In the genomic region with DNA sequence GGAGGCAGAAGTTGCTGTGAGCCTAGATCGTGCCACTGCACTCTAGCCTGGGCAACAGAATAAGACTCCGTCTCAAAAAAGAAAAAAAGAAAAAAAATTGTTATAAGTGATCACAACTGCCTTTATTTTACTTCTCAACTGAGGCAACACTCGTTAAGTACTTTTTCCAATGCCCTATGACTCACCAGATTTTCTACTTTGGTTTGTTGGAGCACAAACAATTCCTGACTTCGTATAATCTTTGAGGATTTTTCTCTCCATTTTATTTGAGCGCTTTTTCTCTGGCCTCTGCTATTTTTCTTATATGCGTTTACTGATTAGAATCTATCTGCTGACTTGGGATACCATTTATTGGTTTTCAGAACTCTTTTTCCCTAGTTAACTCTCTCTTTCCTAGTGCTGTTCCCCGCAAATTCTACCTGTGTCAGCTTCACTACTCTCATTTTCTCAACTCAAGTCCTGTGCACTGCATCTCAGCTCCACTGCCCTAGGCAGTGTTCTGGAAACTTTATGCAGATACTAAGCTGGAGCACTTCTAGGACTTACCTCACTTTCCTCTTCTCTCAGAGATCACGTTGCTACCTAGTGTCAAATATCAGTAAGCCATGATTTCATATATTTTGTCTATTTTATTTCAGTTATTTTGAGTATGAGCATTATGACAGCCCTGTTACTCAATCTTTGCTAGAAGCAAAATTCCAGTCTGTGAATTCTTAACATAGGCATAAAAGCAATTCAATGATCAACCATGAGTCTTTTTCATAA, we compare ENCODE assay signal across 27 cellular contexts.
DNase-seq lines count a peak whose midpoint lies in the region; ATAC-seq, FAIRE-seq and TF ChIP-seq lines count a peak whose summit lies in the region.
"Had no signal": no experiment of that assay in that cellular context is flagged by ENCODE, and none has a peak within 500 bp of the region (broad histone marks: within the 10 kb centered on the region; RNA-seq: fewer than 3 reads in every experiment).

No MANE protein-coding gene starts in this region.

- no peaks in the 10 kb centered on the region for H4K20me1 ChIP-seq in mammary epithelial cell (ENCODE audit: insufficient read depth, low read length)

- dilution Hi-C loops in mammary epithelial cell (cut with HindIII; ENCODE audit: low sequenced_read_pairs) = no loop called here

- H2AFZ ChIP-seq in mammary epithelial cell (ENCODE audit: low read depth, low read length) = no peak overlapping the region

- CTCF ChIA-PET in mammary epithelial cell (lab: Charles Lee; ENCODE audit: low non-redundant PET) = no interaction called here

- H3K4me3 ChIP-seq in mammary epithelial cell (replicated peaks in 1 of 3; ENCODE audit: insufficient read depth in 1 of 3, low read depth in 2 of 3, low read length in 3 of 3) (no peak overlapping the region), skeletal muscle satellite cell (ENCODE audit: low read length) (no peak overlapping the region)
- H3K4me3 ChIP-seq: adrenal gland, coronary artery, Peyer's patch, right atrium auricular region, suprapubic skin, uterus had no signal

- in situ Hi-C loops in mammary epithelial cell (cut with MboI; ENCODE audit: low sequenced_read_pairs in 2 of 2) = no loop called here

- H3K36me3 ChIP-seq in mammary epithelial cell (ENCODE audit: insufficient read depth, low read length) = no peaks in the 10 kb centered on the region
- no peaks in the 10 kb centered on the region for H3K36me3 ChIP-seq in skeletal muscle satellite cell (ENCODE audit: insufficient read depth, low read length)
- H3K36me3 ChIP-seq: adrenal gland, Peyer's patch, right atrium auricular region, suprapubic skin, uterus had no signal

- H3K4me1 ChIP-seq in mammary epithelial cell (ENCODE audit: insufficient read depth, low read length) (no peaks in the 10 kb centered on the region), skeletal muscle satellite cell (ENCODE audit: control insufficient read depth, insufficient read depth, low read length) (peaks cover 25% of the 10 kb centered on the region)
- H3K4me1 ChIP-seq: adrenal gland, Peyer's patch, right atrium auricular region, suprapubic skin, uterus had no signal

- no peak overlapping the region for H3K4me2 ChIP-seq in mammary epithelial cell (ENCODE audit: insufficient read depth, low read depth, low read length)
- peak overlapping the region; percentile 6 for H3K4me2 ChIP-seq in skeletal muscle satellite cell (ENCODE audit: low read length)

- DNase-seq in HTR-8/SVneo (ENCODE audit: insufficient read length, low spot score) (peak; percentile 17), mammary epithelial cell (peak; percentile 3), iris pigment epithelial cell (ENCODE audit: low read depth) (peak; percentile 85), D341Med (ENCODE audit: low spot score) (no peak), erythroblast (lab: John Stamatoyannopoulos, UW) (no peak)
- DNase-seq: activated CD4-positive, alpha-beta T cell treated with anti-CD3 and anti-CD28 coated beads for 36 hours; activated CD8-positive, alpha-beta memory T cell treated with anti-CD3 and anti-CD28 coated beads for 24 hours; activated gamma-delta T cell treated with Interleukin-2 at 50 U/mL for 16 hours; activated T-cell treated with anti-CD3 and anti-CD28 coated beads, Interleukin-2, amount 50 U/mL, for 1 hour; adrenal gland; C1 segment of cervical spinal cord; left colon; naive B cell; NCI-H510A treated with DMSO at 0.1 percent for 48 hours; NK-92 treated with Interleukin-12 subunit alpha and Interleukin-12 subunit beta, amount 100 ng/mL, for 24 hours; nucleus accumbens; Peyer's patch; stimulated activated CD4-positive, alpha-beta T cell treated with anti-CD3 and anti-CD28 coated beads, Interleukin-12 subunit alpha, Interleukin-12 subunit beta, amount 100 ng/mL, for 4 hours; stimulated activated CD4-positive, alpha-beta T cell treated with anti-CD3 and anti-CD28 coated beads, Interleukin-4, amount 100 ng/mL, for 24 hours; stimulated activated naive B cell treated with anti-CD40 and anti-IgM and Interleukin-4, amounts not matched to agents 10 μg/mL and 1 μg/mL and 100 μg/mL, for 72 hours; uterus had no signal

- 86% methylated on average over 8 of the region's 8 CpGs for WGBS in mammary epithelial cell (ENCODE audit: low coverage, missing lambda C conversion rate)

- intact Hi-C loops in mammary epithelial cell (cut with micrococcal nuclease) = no loop called here

- no peak for FAIRE-seq in HTR-8/SVneo (lab: Jason Lieb, UNC)

- no peaks in the 10 kb centered on the region for H3K9me3 ChIP-seq in mammary epithelial cell (replicated peaks; ENCODE audit: insufficient read depth, low read length)
- H3K9me3 ChIP-seq in skeletal muscle satellite cell (replicated peaks; ENCODE audit: low read length) = no peaks in the 10 kb centered on the region
- H3K9me3 ChIP-seq: adrenal gland, Peyer's patch, suprapubic skin, uterus had no signal

- TF ChIP-seq POLR2A in erythroblast (IDR thresholded peaks at IDR 0.05; ENCODE audit: low read length) = no peak

- ATAC-seq in GM18873 (IDR thresholded peaks at IDR 0.05; ENCODE audit: low FRiP score, unreplicated experiment) = no peak
- ATAC-seq: activated CD4-positive, alpha-beta T cell treated with anti-CD3 and anti-CD28 coated beads for 36 hours; HCT116; left colon; stimulated activated naive B cell treated with anti-CD40 and anti-IgM and Interleukin-4, amounts not matched to agents 10 μg/mL and 1 μg/mL and 100 μg/mL, for 72 hours had no signal

- H3K27me3 ChIP-seq in mammary epithelial cell (ENCODE audit: insufficient read depth, low read length) = no peaks in the 10 kb centered on the region
- no peaks in the 10 kb centered on the region for H3K27me3 ChIP-seq in skeletal muscle satellite cell (ENCODE audit: control insufficient read depth, insufficient read depth, low read length)
- H3K27me3 ChIP-seq: adrenal gland, Peyer's patch, right atrium auricular region, suprapubic skin, uterus had no signal

- H3K79me2 ChIP-seq in mammary epithelial cell (ENCODE audit: insufficient read depth, low read length) = no peaks in the 10 kb centered on the region

- H3K9ac ChIP-seq in mammary epithelial cell (ENCODE audit: insufficient read depth, low read length) (no peak overlapping the region), skeletal muscle satellite cell (ENCODE audit: low read depth, low read length) (no peak overlapping the region)

- H3K27ac ChIP-seq in mammary epithelial cell (ENCODE audit: insufficient read depth, low read depth, low read length) = no peak overlapping the region
- H3K27ac ChIP-seq: adrenal gland, coronary artery, Peyer's patch, right atrium auricular region, suprapubic skin, uterus had no signal

- no TSS peak for BruUV-seq in mammary epithelial cell (replicated peaks; lab: Mats Ljungman, UMichigan)

- no peak for TF ChIP-seq CTCF in mammary epithelial cell (conservative IDR thresholded peaks at IDR 0.05 in 1 of 2, IDR thresholded peaks at IDR 0.05 in 1 of 2; ENCODE audit: extremely low read depth in 1 of 2, insufficient read depth in 1 of 2, low read depth in 1 of 2, low read length in 2 of 2)

Comparison
In these comparisons a context has a peak if more than half of its experiments do, and no peak if none do; other contexts are left out.
1. DNase-seq: peak in HTR-8/SVneo (single experiment), mammary epithelial cell (single experiment) and iris pigment epithelial cell (single experiment); none in D341Med (single experiment) and erythroblast (0 of 2).